Comparison of ENCODE assay signal across 8 cellular contexts in genomic region chr5:134465856-134466240, GRCh38. TPM values are rescaled to one million over a fixed set of nuclear protein-coding genes. Genes with fewer than 3 reads are reported as not detected.
DNase-seq lines count a peak whose midpoint lies in the region; ATAC-seq and TF ChIP-seq lines count a peak whose summit lies in the region.

No MANE protein-coding gene starts in this region.

- H3K4me1 Mint-ChIP-seq in activated naive CD8-positive, alpha-beta T cell treated with anti-CD3 and anti-CD28 coated beads for 36 hours, result peaks cover 17% of the 10 kb centered on the region
- peaks cover 5% of the 10 kb centered on the region for H3K4me1 Mint-ChIP-seq in glutamatergic neuron (ENCODE audit: low read depth, unreplicated experiment)
- H3K4me1 Mint-ChIP-seq in osteocyte (ENCODE audit: unreplicated experiment), result peaks cover 27% of the 10 kb centered on the region

- H3K4me3 ChIP-seq in SJCRH30 (peak overlapping the region; percentile 65), upper lobe of right lung (peak overlapping the region; percentile 63)

- ATAC-seq in GM21381 (IDR thresholded peaks at IDR 0.05; ENCODE audit: unreplicated experiment) (peak; percentile 87), upper lobe of right lung (peak; percentile 90)

- DNase-seq in DMS 273 treated with DMSO at 0.1 percent for 48 hours (lab: John Stamatoyannopoulos, UW), result peak; percentile 32
- peak in 74 of 76 experiments; percentile 18 to 94 (median 78) for DNase-seq in HUDEP-2 (lab: John Stamatoyannopoulos, UW; ENCODE audit: unreplicated experiment in 76 of 76)
- DNase-seq in SJCRH30, result peak; percentile 80 to 89
- DNase-seq in activated naive CD8-positive, alpha-beta T cell treated with anti-CD3 and anti-CD28 coated beads for 36 hours, result peak; percentile 72
- peak; percentile 78 for DNase-seq in glutamatergic neuron
- DNase-seq in osteocyte (ENCODE audit: extremely low spot score, unreplicated experiment), result peak; percentile 95
- DNase-seq in upper lobe of right lung, result peak; percentile 94

- H3K36me3 ChIP-seq in SJCRH30, result no peaks in the 10 kb centered on the region
- H3K36me3 ChIP-seq in upper lobe of right lung, result no peaks in the 10 kb centered on the region

- TF ChIP-seq CTCF in glutamatergic neuron (IDR thresholded peaks at IDR 0.05; ENCODE audit: partially characterized antibody, unreplicated experiment), result no peak
- no peak for TF ChIP-seq CTCF in osteocyte (IDR thresholded peaks at IDR 0.05)
- no peak for TF ChIP-seq CTCF in upper lobe of right lung (IDR thresholded peaks at IDR 0.05)

- peak overlapping the region; percentile 82 for H3K27ac Mint-ChIP-seq in activated naive CD8-positive, alpha-beta T cell treated with anti-CD3 and anti-CD28 coated beads for 36 hours
- peak overlapping the region; percentile 28 for H3K27ac Mint-ChIP-seq in glutamatergic neuron (ENCODE audit: unreplicated experiment)
- peak overlapping the region; percentile 96 for H3K27ac Mint-ChIP-seq in osteocyte (ENCODE audit: unreplicated experiment)

- no peaks in the 10 kb centered on the region for H3K36me3 Mint-ChIP-seq in activated naive CD8-positive, alpha-beta T cell treated with anti-CD3 and anti-CD28 coated beads for 36 hours
- no peaks in the 10 kb centered on the region for H3K36me3 Mint-ChIP-seq in glutamatergic neuron (ENCODE audit: unreplicated experiment)
- no peaks in the 10 kb centered on the region for H3K36me3 Mint-ChIP-seq in osteocyte (ENCODE audit: unreplicated experiment)

- H3K4me1 ChIP-seq in SJCRH30 (peaks cover 6% of the 10 kb centered on the region), upper lobe of right lung (peaks cover 31% of the 10 kb centered on the region)

- no peaks in the 10 kb centered on the region for H3K27me3 ChIP-seq in SJCRH30
- no peaks in the 10 kb centered on the region for H3K27me3 ChIP-seq in upper lobe of right lung

- H3K27me3 Mint-ChIP-seq in activated naive CD8-positive, alpha-beta T cell treated with anti-CD3 and anti-CD28 coated beads for 36 hours, result no peaks in the 10 kb centered on the region
- H3K27me3 Mint-ChIP-seq in glutamatergic neuron (ENCODE audit: unreplicated experiment), result peaks cover 8% of the 10 kb centered on the region
- no peaks in the 10 kb centered on the region for H3K27me3 Mint-ChIP-seq in osteocyte (ENCODE audit: unreplicated experiment)

- H3K4me3 Mint-ChIP-seq in activated naive CD8-positive, alpha-beta T cell treated with anti-CD3 and anti-CD28 coated beads for 36 hours, result peak overlapping the region; percentile 79
- H3K4me3 Mint-ChIP-seq in glutamatergic neuron (ENCODE audit: unreplicated experiment), result peak overlapping the region; percentile 68
- H3K4me3 Mint-ChIP-seq in osteocyte (ENCODE audit: unreplicated experiment), result peak overlapping the region; percentile 75

- no peaks in the 10 kb centered on the region for H3K9me3 Mint-ChIP-seq in activated naive CD8-positive, alpha-beta T cell treated with anti-CD3 and anti-CD28 coated beads for 36 hours
- H3K9me3 Mint-ChIP-seq in glutamatergic neuron (ENCODE audit: unreplicated experiment) (peaks cover 5% of the 10 kb centered on the region), osteocyte (ENCODE audit: unreplicated experiment) (no peaks in the 10 kb centered on the region)

- intact Hi-C loops in upper lobe of right lung (cut with DNase I), result loop anchor here (10.0 kb wide), 1 partner anchor 51 kb away; the partner anchor contains the start of gene CDKN2AIPNL

- H3K27ac ChIP-seq in SJCRH30, result peak overlapping the region; percentile 80
- H3K27ac ChIP-seq in upper lobe of right lung, result peak overlapping the region; percentile 100

- H3K9me3 ChIP-seq in SJCRH30 (replicated peaks), result no peaks in the 10 kb centered on the region
- no peaks in the 10 kb centered on the region for H3K9me3 ChIP-seq in upper lobe of right lung

RNA-seq across cellular contexts. Expression of gene CDKN2AIPNL, which starts 54.2 kb away (rescaled TPM):
- total RNA-seq in SJCRH30 (2014; rRNA removed; shearing (Covaris generic)), result 51.3 and 62.4 TPM in 2 replicates
- 10 to 100 TPM; 42.6 to 44.5 TPM for total RNA-seq in activated naive CD8-positive, alpha-beta T cell treated with anti-CD3 and anti-CD28 coated beads for 36 hours
- total RNA-seq in glutamatergic neuron (ENCODE audit: unreplicated experiment) (41.3 TPM), osteocyte (19.5 and 21.5 TPM in 2 replicates), upper lobe of right lung (16.5 TPM)

RNA-seq across cellular contexts. Expression of gene JADE2, which starts 59.6 kb away (rescaled TPM):
- 0.71 and 1.6 TPM in 2 replicates for total RNA-seq in SJCRH30 (2014; rRNA removed; shearing (Covaris generic))
- 10 to 100 TPM; 80.2 to 80.3 TPM for total RNA-seq in activated naive CD8-positive, alpha-beta T cell treated with anti-CD3 and anti-CD28 coated beads for 36 hours
- total RNA-seq in glutamatergic neuron (ENCODE audit: unreplicated experiment) (2.1 TPM), osteocyte (26.6 and 32.4 TPM in 2 replicates), upper lobe of right lung (86.7 TPM)

Comparison
In these comparisons a context has a peak if more than half of its experiments do, and no peak if none do; other contexts are left out.
1. Peak in every context shown above with its lines: DNase-seq, ATAC-seq, H3K4me3 ChIP-seq and H3K27ac ChIP-seq.
2. DNase-seq: peak in every context shown above with its lines; median percentile 95 in osteocyte; 94 in upper lobe of right lung; 84 in SJCRH30; 78 in glutamatergic neuron; 78 in HUDEP-2; 72 in activated naive CD8-positive, alpha-beta T cell treated with anti-CD3 and anti-CD28 coated beads for 36 hours; 32 in DMS 273 treated with DMSO at 0.1 percent for 48 hours.
3. H3K27ac Mint-ChIP-seq: peak in every context shown above with its lines; median percentile 96 in osteocyte; 82 in activated naive CD8-positive, alpha-beta T cell treated with anti-CD3 and anti-CD28 coated beads for 36 hours; 28 in glutamatergic neuron.